Comparison of ENCODE assay signal across 1 cellular context in genomic region chr7:128351296-128352123, GRCh38.
TF ChIP-seq lines count a peak whose summit lies in the region.

No MANE protein-coding gene starts in this region.

TF ChIP-seq in WTC11, 78 proteins besides CTCF, POLR2A, EP300 and RAD21 (continued from another document):
- TF ChIP-seq MAX (CRISPR knock-in tag; IDR thresholded peaks at IDR 0.05) (peak; percentile 83; the same call in 1 of the 2 replicates), GRHL2 (CRISPR knock-in tag; IDR thresholded peaks at IDR 0.05; ENCODE audit: insufficient replicate concordance, severe bottlenecking) (no peak), NR3C1 (CRISPR knock-in tag; conservative IDR thresholded peaks at IDR 0.05; ENCODE audit: low read depth) (no peak), JAZF1 (CRISPR knock-in tag; IDR thresholded peaks at IDR 0.05) (no peak), SMAD4 (CRISPR knock-in tag; IDR thresholded peaks at IDR 0.05) (no peak), ZNF512 (CRISPR knock-in tag; IDR thresholded peaks at IDR 0.05; ENCODE audit: borderline replicate concordance) (no peak), NFYB (CRISPR knock-in tag; conservative IDR thresholded peaks at IDR 0.05; ENCODE audit: low read depth) (no peak), ZNF671 (CRISPR knock-in tag; IDR thresholded peaks at IDR 0.05) (no peak), PREB (CRISPR knock-in tag; IDR thresholded peaks at IDR 0.05; ENCODE audit: borderline replicate concordance) (no peak), GTF2I (CRISPR knock-in tag; conservative IDR thresholded peaks at IDR 0.05) (no peak), ARID4B (CRISPR knock-in tag; IDR thresholded peaks at IDR 0.05; ENCODE audit: borderline replicate concordance) (0 out of 2 replicates have a peak, but pooled peaks have one; percentile 65), IRF2 (CRISPR knock-in tag; IDR thresholded peaks at IDR 0.05; ENCODE audit: borderline replicate concordance, low read depth) (peak; percentile 35), E2F4 (CRISPR knock-in tag; IDR thresholded peaks at IDR 0.05; ENCODE audit: borderline replicate concordance, low read depth) (no peak), ZBTB21 (CRISPR knock-in tag; IDR thresholded peaks at IDR 0.05; ENCODE audit: borderline replicate concordance) (no peak), CBFB (CRISPR knock-in tag; IDR thresholded peaks at IDR 0.05; ENCODE audit: low read depth) (no peak), TEAD1 (CRISPR knock-in tag; IDR thresholded peaks at IDR 0.05) (no peak), MXD4 (CRISPR knock-in tag; IDR thresholded peaks at IDR 0.05; ENCODE audit: borderline replicate concordance) (no peak), CREB1 (CRISPR knock-in tag; IDR thresholded peaks at IDR 0.05) (no peak)
- TF ChIP-seq, protein P1, sequence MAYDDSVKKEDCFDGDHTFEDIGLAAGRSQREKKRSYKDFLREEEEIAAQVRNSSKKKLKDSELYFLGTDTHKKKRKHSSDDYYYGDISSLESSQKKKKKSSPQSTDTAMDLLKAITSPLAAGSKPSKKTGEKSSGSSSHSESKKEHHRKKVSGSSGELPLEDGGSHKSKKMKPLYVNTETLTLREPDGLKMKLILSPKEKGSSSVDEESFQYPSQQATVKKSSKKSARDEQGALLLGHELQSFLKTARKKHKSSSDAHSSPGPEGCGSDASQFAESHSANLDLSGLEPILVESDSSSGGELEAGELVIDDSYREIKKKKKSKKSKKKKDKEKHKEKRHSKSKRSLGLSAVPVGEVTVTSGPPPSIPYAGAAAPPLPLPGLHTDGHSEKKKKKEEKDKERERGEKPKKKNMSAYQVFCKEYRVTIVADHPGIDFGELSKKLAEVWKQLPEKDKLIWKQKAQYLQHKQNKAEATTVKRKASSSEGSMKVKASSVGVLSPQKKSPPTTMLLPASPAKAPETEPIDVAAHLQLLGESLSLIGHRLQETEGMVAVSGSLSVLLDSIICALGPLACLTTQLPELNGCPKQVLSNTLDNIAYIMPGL (CRISPR knock-in tag; IDR thresholded peaks at IDR 0.05): no peak
- TF ChIP-seq, protein P2, sequence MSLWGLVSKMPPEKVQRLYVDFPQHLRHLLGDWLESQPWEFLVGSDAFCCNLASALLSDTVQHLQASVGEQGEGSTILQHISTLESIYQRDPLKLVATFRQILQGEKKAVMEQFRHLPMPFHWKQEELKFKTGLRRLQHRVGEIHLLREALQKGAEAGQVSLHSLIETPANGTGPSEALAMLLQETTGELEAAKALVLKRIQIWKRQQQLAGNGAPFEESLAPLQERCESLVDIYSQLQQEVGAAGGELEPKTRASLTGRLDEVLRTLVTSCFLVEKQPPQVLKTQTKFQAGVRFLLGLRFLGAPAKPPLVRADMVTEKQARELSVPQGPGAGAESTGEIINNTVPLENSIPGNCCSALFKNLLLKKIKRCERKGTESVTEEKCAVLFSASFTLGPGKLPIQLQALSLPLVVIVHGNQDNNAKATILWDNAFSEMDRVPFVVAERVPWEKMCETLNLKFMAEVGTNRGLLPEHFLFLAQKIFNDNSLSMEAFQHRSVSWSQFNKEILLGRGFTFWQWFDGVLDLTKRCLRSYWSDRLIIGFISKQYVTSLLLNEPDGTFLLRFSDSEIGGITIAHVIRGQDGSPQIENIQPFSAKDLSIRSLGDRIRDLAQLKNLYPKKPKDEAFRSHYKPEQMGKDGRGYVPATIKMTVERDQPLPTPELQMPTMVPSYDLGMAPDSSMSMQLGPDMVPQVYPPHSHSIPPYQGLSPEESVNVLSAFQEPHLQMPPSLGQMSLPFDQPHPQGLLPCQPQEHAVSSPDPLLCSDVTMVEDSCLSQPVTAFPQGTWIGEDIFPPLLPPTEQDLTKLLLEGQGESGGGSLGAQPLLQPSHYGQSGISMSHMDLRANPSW (CRISPR knock-in tag; conservative IDR thresholded peaks at IDR 0.05; ENCODE audit: low read depth): no peak
